13 cellular contexts compared by ENCODE assay signal in genomic region chr9:89444212-89444611, GRCh38. TPM values are rescaled to one million over a fixed set of nuclear protein-coding genes. Genes with fewer than 3 reads are reported as not detected.
DNase-seq lines count a peak whose midpoint lies in the region; ATAC-seq and TF ChIP-seq lines count a peak whose summit lies in the region.
"Had no signal": no experiment of that assay in that cellular context is flagged by ENCODE, and none has a peak within 500 bp of the region (broad histone marks: within the 10 kb centered on the region; RNA-seq: fewer than 3 reads in every experiment).

No MANE protein-coding gene starts in this region.

- peaks cover 92% of the 10 kb centered on the region for H3K4me1 Mint-ChIP-seq in activated naive CD4-positive, alpha-beta T cell treated with anti-CD3 and anti-CD28 coated beads, Interleukin-2, amount 50 U/mL, for 24 hours
- H3K4me1 Mint-ChIP-seq in memory B cell: peaks cover 72% of the 10 kb centered on the region

- H3K4me1 ChIP-seq in lower lobe of right lung: peaks cover 37% of the 10 kb centered on the region

- no peaks in the 10 kb centered on the region for H3K9me3 ChIP-seq in lower lobe of right lung

- TF ChIP-seq CTCF in lower lobe of right lung (IDR thresholded peaks at IDR 0.05): no peak

- no peaks in the 10 kb centered on the region for H3K27me3 Mint-ChIP-seq in activated naive CD4-positive, alpha-beta T cell treated with anti-CD3 and anti-CD28 coated beads, Interleukin-2, amount 50 U/mL, for 24 hours
- H3K27me3 Mint-ChIP-seq in memory B cell: no peaks in the 10 kb centered on the region

- peaks cover 19% of the 10 kb centered on the region for H3K36me3 Mint-ChIP-seq in activated naive CD4-positive, alpha-beta T cell treated with anti-CD3 and anti-CD28 coated beads, Interleukin-2, amount 50 U/mL, for 24 hours
- peaks cover 5% of the 10 kb centered on the region for H3K36me3 Mint-ChIP-seq in memory B cell

- no peaks in the 10 kb centered on the region for H3K36me3 ChIP-seq in lower lobe of right lung

- no peak overlapping the region for H3K4me3 ChIP-seq in lower lobe of right lung
- H3K4me3 ChIP-seq: GM23248, skin epidermis had no signal

- H3K27ac Mint-ChIP-seq in activated naive CD4-positive, alpha-beta T cell treated with anti-CD3 and anti-CD28 coated beads, Interleukin-2, amount 50 U/mL, for 24 hours: peak overlapping the region; percentile 98
- peak overlapping the region; percentile 71 for H3K27ac Mint-ChIP-seq in memory B cell

- no peaks in the 10 kb centered on the region for H3K9me3 Mint-ChIP-seq in activated naive CD4-positive, alpha-beta T cell treated with anti-CD3 and anti-CD28 coated beads, Interleukin-2, amount 50 U/mL, for 24 hours
- no peaks in the 10 kb centered on the region for H3K9me3 Mint-ChIP-seq in memory B cell

- ATAC-seq in memory B cell (ENCODE audit: low read depth) (no peak), lower lobe of right lung (no peak)

- no peaks in the 10 kb centered on the region for H3K27me3 ChIP-seq in lower lobe of right lung (ENCODE audit: low read depth)

- no peak overlapping the region for H3K27ac ChIP-seq in lower lobe of right lung
- H3K27ac ChIP-seq: GM23248 had no signal

- intact Hi-C loops in lower lobe of right lung (cut with DNase I): no loop called here

- peak overlapping the region; percentile 79 for H3K4me3 Mint-ChIP-seq in activated naive CD4-positive, alpha-beta T cell treated with anti-CD3 and anti-CD28 coated beads, Interleukin-2, amount 50 U/mL, for 24 hours
- no peak overlapping the region for H3K4me3 Mint-ChIP-seq in memory B cell

- DNase-seq in stimulated activated CD4-positive, alpha-beta T cell treated with anti-CD3 and anti-CD28 coated beads, Interleukin-15, amount 100 ng/mL, for 24 hours: peak; percentile 74
- no peak for DNase-seq in stimulated activated CD4-positive, alpha-beta T cell treated with anti-CD3 and anti-CD28 coated beads, Interleukin-12 subunit alpha, Interleukin-12 subunit beta, amount 100 ng/mL, for 4 hours
- peak in 1 of 2 donors; percentile 8 for DNase-seq in memory B cell (ENCODE audit: low spot score in 2 of 2)
- DNase-seq in HCEC 1CT: no peak
- no peak for DNase-seq in superior temporal gyrus (ENCODE audit: extremely low spot score)
- DNase-seq in NCI-H2171 treated with DMSO at 0.1 percent for 48 hours (lab: John Stamatoyannopoulos, UW): no peak
- no peak for DNase-seq in lower lobe of right lung
- DNase-seq: cortex of kidney, GM23248, head of caudate nucleus, NCI-H2227 treated with DMSO at 0.1 percent for 48 hours had no signal

RNA-seq across cellular contexts. Expression of gene SEMA4D, which starts 53.7 kb away (rescaled TPM):
- 49.9 TPM for total RNA-seq in lower lobe of right lung
